Comparison of ENCODE assay signal across 8 cellular contexts in genomic region chrX:23332101-23332887, GRCh38. TPM values are rescaled to one million over a fixed set of nuclear protein-coding genes. Genes with fewer than 3 reads are reported as not detected.
DNase-seq lines count a peak whose midpoint lies in the region; ATAC-seq, FAIRE-seq and TF ChIP-seq lines count a peak whose summit lies in the region.
"Had no signal": no experiment of that assay in that cellular context is flagged by ENCODE, and none has a peak within 500 bp of the region (broad histone marks: within the 10 kb centered on the region; RNA-seq: fewer than 3 reads in every experiment).

No MANE protein-coding gene starts in this region.

- H3K9me3 ChIP-seq in NT2/D1 (ENCODE audit: insufficient read depth, low read length) (no peaks in the 10 kb centered on the region), iPS-18c (ENCODE audit: control insufficient read depth, insufficient read depth, low read length) (no peaks in the 10 kb centered on the region)

- DNase-seq in GM23338 (ENCODE audit: low spot score): peak; percentile 50
- no peak for DNase-seq in NT2/D1 (ENCODE audit: low read depth, low spot score)
- DNase-seq in omental fat pad (ENCODE audit: low spot score): no peak
- DNase-seq in GM12892 (ENCODE audit: insufficient read length): no peak
- DNase-seq in NCI-H226: no peak
- DNase-seq: MV-4-11 had no signal

- H3K27me3 ChIP-seq in GM23338 (ENCODE audit: insufficient read depth) (peaks cover 49% of the 10 kb centered on the region), NT2/D1 (ENCODE audit: insufficient read depth, insufficient read length) (peaks cover 57% of the 10 kb centered on the region)

- peak overlapping the region; percentile 83 for H3K4me3 Mint-ChIP-seq in GM23338
- H3K4me3 Mint-ChIP-seq in stimulated activated memory B cell treated with anti-CD40 and anti-IgM and Interleukin-4, amounts not matched to agents 10 μg/mL and 1 μg/mL and 100 μg/mL, for 72 hours: peak overlapping the region; percentile 85

- H2AFZ ChIP-seq in GM23338: peak overlapping the region; percentile 47; the same call in 1 of the 2 replicates

- H3K4me1 Mint-ChIP-seq in GM23338: peaks cover 13% of the 10 kb centered on the region
- H3K4me1 Mint-ChIP-seq in stimulated activated memory B cell treated with anti-CD40 and anti-IgM and Interleukin-4, amounts not matched to agents 10 μg/mL and 1 μg/mL and 100 μg/mL, for 72 hours: peaks cover 17% of the 10 kb centered on the region

- peaks cover 22% of the 10 kb centered on the region for H3K27me3 Mint-ChIP-seq in GM23338 (ENCODE audit: insufficient read depth, low read depth, poor library complexity)
- peaks cover 40% of the 10 kb centered on the region for H3K27me3 Mint-ChIP-seq in stimulated activated memory B cell treated with anti-CD40 and anti-IgM and Interleukin-4, amounts not matched to agents 10 μg/mL and 1 μg/mL and 100 μg/mL, for 72 hours

- FAIRE-seq in GM12892 (lab: Jason Lieb, UNC): no peak

- H3K4me3 ChIP-seq in GM23338 (peak overlapping the region; percentile 70), NT2/D1 (ENCODE audit: insufficient read length, low read depth) (peak overlapping the region; percentile 46), iPS-18c (ENCODE audit: insufficient read depth, low read depth, low read length) (peak overlapping the region; percentile 71)

- H3K36me3 ChIP-seq in GM23338 (ENCODE audit: insufficient read depth) (no peaks in the 10 kb centered on the region), NT2/D1 (ENCODE audit: insufficient read depth, insufficient read length, low read length) (no peaks in the 10 kb centered on the region)

- no peaks in the 10 kb centered on the region for H3K79me2 ChIP-seq in GM23338 (replicated peaks; ENCODE audit: insufficient read depth)

- no peaks in the 10 kb centered on the region for H3F3A ChIP-seq in GM23338 (replicated peaks; ENCODE audit: low read depth)

- H3K4me2 ChIP-seq in GM23338: peak overlapping the region; percentile 88

- TF ChIP-seq POLR2A in GM12892 (IDR thresholded peaks at IDR 0.05; ENCODE audit: low read depth, low read length): no peak

- ATAC-seq in GM23338 (peak; percentile 6), omental fat pad (ENCODE audit: low FRiP score) (no peak)
- peak; percentile 61 for ATAC-seq in stimulated activated memory B cell treated with anti-CD40 and anti-IgM and Interleukin-4, amounts not matched to agents 10 μg/mL and 1 μg/mL and 100 μg/mL, for 72 hours

- no peaks in the 10 kb centered on the region; the same call in 2 of the 3 replicates for H3K36me3 Mint-ChIP-seq in GM23338 (ENCODE audit: low read depth)
- H3K36me3 Mint-ChIP-seq in stimulated activated memory B cell treated with anti-CD40 and anti-IgM and Interleukin-4, amounts not matched to agents 10 μg/mL and 1 μg/mL and 100 μg/mL, for 72 hours: no peaks in the 10 kb centered on the region

- no peak overlapping the region for H3K27ac Mint-ChIP-seq in GM23338
- peak overlapping the region; percentile 88 for H3K27ac Mint-ChIP-seq in stimulated activated memory B cell treated with anti-CD40 and anti-IgM and Interleukin-4, amounts not matched to agents 10 μg/mL and 1 μg/mL and 100 μg/mL, for 72 hours

- no peak for TF ChIP-seq CTCF in GM23338 (conservative IDR thresholded peaks at IDR 0.05; ENCODE audit: low read depth in 2 of 2)
- TF ChIP-seq CTCF in omental fat pad (IDR thresholded peaks at IDR 0.05): no peak

- H3K27ac ChIP-seq in GM23338 (ENCODE audit: low read depth): no peak overlapping the region

- no peaks in the 10 kb centered on the region; the same call in 1 of the 2 replicates for H3K4me1 ChIP-seq in GM23338 (ENCODE audit: insufficient read depth)
- H3K4me1 ChIP-seq in NT2/D1 (ENCODE audit: insufficient read depth, insufficient read length): peaks cover 2% of the 10 kb centered on the region

- no peaks in the 10 kb centered on the region; the same call in 1 of the 2 replicates for H4K20me1 ChIP-seq in GM23338 (replicated peaks; ENCODE audit: insufficient read depth)

- no peaks in the 10 kb centered on the region for H3K9me2 ChIP-seq in GM23338 (ENCODE audit: insufficient read depth)

- peak overlapping the region; percentile 39 for H3K9ac ChIP-seq in NT2/D1 (ENCODE audit: insufficient read length, low read depth)

- no peaks in the 10 kb centered on the region for H3K9me3 Mint-ChIP-seq in GM23338
- H3K9me3 Mint-ChIP-seq in stimulated activated memory B cell treated with anti-CD40 and anti-IgM and Interleukin-4, amounts not matched to agents 10 μg/mL and 1 μg/mL and 100 μg/mL, for 72 hours: no peaks in the 10 kb centered on the region

TF ChIP-seq in GM23338, 12 proteins besides CTCF, POLR2A, EP300 and RAD21:
- TF ChIP-seq ETS1 (IDR thresholded peaks at IDR 0.05): 0 out of 2 replicates have a peak, but pooled peaks have one; percentile 19
- TF ChIP-seq JUNB (IDR thresholded peaks at IDR 0.05; ENCODE audit: unreplicated experiment): no peak

RNA-seq across cellular contexts. Expression of gene PTCHD1, which starts 2.4 kb away (rescaled TPM):
- total RNA-seq in GM23338 (2014; rRNA removed; shearing (Covaris generic)): 1.5 and 1.9 TPM in 2 replicates
- 0.63 and 1.9 TPM in 2 replicates for polyA plus RNA-seq in GM23338 (2016; fragmentation: Nextera tagmentation; extraction: Ambion mirVana)
- total RNA-seq in omental fat pad: 1 to 10 TPM in 1 of 4 donors, under 1 TPM in 3; 0.06 to 2.0 (median 0.17) TPM
- polyA plus RNA-seq in GM12892 (2012; ENCODE audit: missing spikeins): not detected
